In the genomic region with DNA sequence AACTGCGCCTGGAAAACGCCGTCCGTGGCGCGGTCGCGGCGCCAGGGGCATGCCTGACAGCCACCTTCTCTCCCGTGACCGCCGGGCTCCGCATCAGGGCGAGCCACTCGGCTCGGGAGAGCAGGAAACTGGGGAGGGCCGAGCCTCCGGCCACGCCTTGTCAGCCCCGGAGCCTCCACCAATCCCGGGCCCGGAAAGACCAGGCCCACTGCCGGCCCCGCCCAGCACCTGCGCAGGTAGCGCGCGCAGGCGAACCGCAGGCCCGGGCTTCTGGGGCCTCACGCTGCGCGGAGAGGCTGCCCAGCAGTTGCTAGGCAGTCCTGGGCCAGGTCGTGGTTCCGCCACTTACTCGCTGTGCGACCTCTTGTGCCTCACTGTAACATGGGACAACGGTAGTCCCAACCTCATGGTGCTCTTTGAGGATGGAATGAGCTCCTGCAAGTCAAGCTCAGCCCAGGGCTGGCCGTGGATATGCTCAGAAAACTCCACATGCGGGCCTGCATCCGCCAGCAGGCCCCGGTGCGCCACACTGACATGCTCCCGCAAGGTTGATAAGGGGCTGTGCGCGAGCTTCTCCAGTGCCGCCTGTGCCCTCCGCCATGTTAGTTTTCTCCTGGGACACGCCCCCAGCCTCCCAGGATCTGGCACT, we compare ENCODE assay signal across 8 cellular contexts.
DNase-seq lines count a peak whose midpoint lies in the region; ATAC-seq and TF ChIP-seq lines count a peak whose summit lies in the region.

No MANE protein-coding gene starts in this region.

- H3K27ac ChIP-seq in effector memory CD4-positive, alpha-beta T cell (ENCODE audit: insufficient read depth, low read length, poor library complexity, severe bottlenecking): no peak overlapping the region

- no peaks in the 10 kb centered on the region for H3K9me3 ChIP-seq in effector memory CD4-positive, alpha-beta T cell (ENCODE audit: control insufficient read depth, low read length)
- no peaks in the 10 kb centered on the region for H3K9me3 ChIP-seq in mucosa of descending colon

- CTCF ChIA-PET in activated CD8-positive, alpha-beta memory T cell treated with anti-CD3 and anti-CD28 coated beads, Interleukin-2, amount 10 ng/mL, durations not matched to agents 7 days and 5 days (lab: Charles Lee): interaction anchor here (1.5 kb wide), 1 partner anchor 20 kb away, joined by 3 read pairs; no protein-coding TSS in a partner anchor

- H3K27me3 ChIP-seq in effector memory CD4-positive, alpha-beta T cell (replicated peaks; ENCODE audit: control insufficient read depth, insufficient read depth, low read length, poor library complexity, severe bottlenecking): peaks cover 15% of the 10 kb centered on the region

- TF ChIP-seq CTCF in mucosa of descending colon (IDR thresholded peaks at IDR 0.05) (no peak), type B pancreatic cell (conservative IDR thresholded peaks at IDR 0.05) (no peak)

- peaks cover 54% of the 10 kb centered on the region for H3K27me3 Mint-ChIP-seq in activated CD8-positive, alpha-beta memory T cell treated with anti-CD3 and anti-CD28 coated beads, Interleukin-2, amount 10 ng/mL, durations not matched to agents 7 days and 5 days
- H3K27me3 Mint-ChIP-seq in type B pancreatic cell: peaks cover 52% of the 10 kb centered on the region

- no peak for DNase-seq in activated CD8-positive, alpha-beta memory T cell treated with anti-CD3 and anti-CD28 coated beads, Interleukin-2, amount 10 ng/mL, durations not matched to agents 7 days and 5 days
- DNase-seq in activated CD8-positive, alpha-beta memory T cell treated with anti-CD3 and anti-CD28 coated beads, Interleukin-2, amount 50 U/mL, for 48 hours: no peak
- no peak for DNase-seq in effector memory CD4-positive, alpha-beta T cell
- DNase-seq in mucosa of descending colon (peak; percentile 82 to 87 (median 86)), type B pancreatic cell (ENCODE audit: extremely low spot score, unreplicated experiment) (no peak)

- H3K36me3 Mint-ChIP-seq in activated CD8-positive, alpha-beta memory T cell treated with anti-CD3 and anti-CD28 coated beads, Interleukin-2, amount 10 ng/mL, durations not matched to agents 7 days and 5 days: no peaks in the 10 kb centered on the region
- no peaks in the 10 kb centered on the region for H3K36me3 Mint-ChIP-seq in type B pancreatic cell

- intact Hi-C loops in mucosa of descending colon (cut with DNase I, micrococcal nuclease): no loop called here

- no peaks in the 10 kb centered on the region for H3K9me3 Mint-ChIP-seq in activated CD8-positive, alpha-beta memory T cell treated with anti-CD3 and anti-CD28 coated beads, Interleukin-2, amount 10 ng/mL, durations not matched to agents 7 days and 5 days (ENCODE audit: low read depth)
- no peaks in the 10 kb centered on the region for H3K9me3 Mint-ChIP-seq in type B pancreatic cell

- H3K4me3 Mint-ChIP-seq in activated CD8-positive, alpha-beta memory T cell treated with anti-CD3 and anti-CD28 coated beads, Interleukin-2, amount 10 ng/mL, durations not matched to agents 7 days and 5 days: no peak overlapping the region
- peak overlapping the region; percentile 91 for H3K4me3 Mint-ChIP-seq in type B pancreatic cell

- peaks cover 3% of the 10 kb centered on the region for H3K4me1 Mint-ChIP-seq in activated CD8-positive, alpha-beta memory T cell treated with anti-CD3 and anti-CD28 coated beads, Interleukin-2, amount 10 ng/mL, durations not matched to agents 7 days and 5 days
- H3K4me1 Mint-ChIP-seq in type B pancreatic cell (ENCODE audit: unreplicated experiment): peaks cover 17% of the 10 kb centered on the region

- no peaks in the 10 kb centered on the region for H3K36me3 ChIP-seq in effector memory CD4-positive, alpha-beta T cell (ENCODE audit: control insufficient read depth, insufficient read depth, low read length)
- no peaks in the 10 kb centered on the region for H3K36me3 ChIP-seq in mucosa of descending colon (ENCODE audit: low read depth)

- peaks cover 4% of the 10 kb centered on the region for H3K4me1 ChIP-seq in effector memory CD4-positive, alpha-beta T cell (ENCODE audit: control insufficient read depth, insufficient read depth, low read length, poor library complexity, severe bottlenecking)
- peaks cover 11% of the 10 kb centered on the region for H3K4me1 ChIP-seq in mucosa of descending colon (ENCODE audit: low read depth)

- peak overlapping the region; percentile 17 for H3K4me3 ChIP-seq in effector memory CD4-positive, alpha-beta T cell (ENCODE audit: insufficient read depth, low read depth, low read length, poor library complexity, severe bottlenecking)
- no peak overlapping the region for H3K4me3 ChIP-seq in mucosa of descending colon

- ATAC-seq in activated CD8-positive, alpha-beta memory T cell treated with anti-CD3 and anti-CD28 coated beads, Interleukin-2, amount 10 ng/mL, durations not matched to agents 7 days and 5 days: peak; percentile 61
- ATAC-seq in mucosa of descending colon (peak; percentile 99), GM21825 (IDR thresholded peaks at IDR 0.05; ENCODE audit: unreplicated experiment) (no peak), GM21528 (IDR thresholded peaks at IDR 0.05; ENCODE audit: low FRiP score, unreplicated experiment) (no peak), HG03469 (IDR thresholded peaks at IDR 0.05; ENCODE audit: unreplicated experiment) (no peak)

- H3K27ac Mint-ChIP-seq in activated CD8-positive, alpha-beta memory T cell treated with anti-CD3 and anti-CD28 coated beads, Interleukin-2, amount 10 ng/mL, durations not matched to agents 7 days and 5 days: no peak overlapping the region
- peak overlapping the region; percentile 74 for H3K27ac Mint-ChIP-seq in type B pancreatic cell

Comparison
In these comparisons a context has a peak if more than half of its experiments do, and no peak if none do; other contexts are left out.
1. ATAC-seq: peak in activated CD8-positive, alpha-beta memory T cell treated with anti-CD3 and anti-CD28 coated beads, Interleukin-2, amount 10 ng/mL, durations not matched to agents 7 days and 5 days (single experiment) and mucosa of descending colon (single experiment); none in GM21825 (single experiment), GM21528 (single experiment) and HG03469 (single experiment).
2. DNase-seq: peak in mucosa of descending colon (3 of 3); none in activated CD8-positive, alpha-beta memory T cell treated with anti-CD3 and anti-CD28 coated beads, Interleukin-2, amount 10 ng/mL, durations not matched to agents 7 days and 5 days (single experiment), activated CD8-positive, alpha-beta memory T cell treated with anti-CD3 and anti-CD28 coated beads, Interleukin-2, amount 50 U/mL, for 48 hours (single experiment), effector memory CD4-positive, alpha-beta T cell (0 of 3) and type B pancreatic cell (single experiment).